In the genomic region with DNA sequence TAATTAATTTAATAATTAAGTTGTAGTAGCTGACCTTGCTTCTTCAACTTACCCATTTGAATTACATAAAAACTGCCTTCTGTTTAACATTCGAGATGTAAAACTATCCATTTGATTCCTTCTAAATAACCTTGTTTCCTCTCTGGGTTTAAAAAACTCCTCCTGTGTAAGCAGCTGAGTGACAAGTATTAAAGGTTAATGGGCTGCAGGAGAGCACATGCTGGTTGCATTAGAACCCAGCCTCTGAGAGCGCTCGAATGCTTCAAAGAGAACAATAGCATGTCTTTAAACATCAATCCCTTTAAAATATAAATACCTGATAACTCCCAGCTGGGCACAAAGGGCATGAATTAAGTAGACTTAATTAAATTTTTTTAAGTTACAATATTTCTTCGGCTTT, we compare ENCODE assay signal across 17 cellular contexts.
DNase-seq lines count a peak whose midpoint lies in the region; ATAC-seq, FAIRE-seq and TF ChIP-seq lines count a peak whose summit lies in the region.
"Had no signal": no experiment of that assay in that cellular context is flagged by ENCODE, and none has a peak within 500 bp of the region (broad histone marks: within the 10 kb centered on the region; RNA-seq: fewer than 3 reads in every experiment).

No MANE protein-coding gene starts in this region.

- H2BK5ac ChIP-seq in H1 (ENCODE audit: low read depth, low read length), result no peak overlapping the region

- TF ChIP-seq CTCF in H1 (IDR thresholded peaks at IDR 0.05; ENCODE audit: control extremely low read depth in 1 of 3, insufficient read depth in 1 of 3, low read depth in 1 of 3, low read length in 3 of 3) (no peak), nephron progenitor cell (IDR thresholded peaks at IDR 0.05) (no peak)

- H3K9me3 ChIP-seq in H1 (ENCODE audit: insufficient read depth in 2 of 2, low read depth in 1 of 2, low read length in 1 of 2), result no peaks in the 10 kb centered on the region

- peaks cover 41% of the 10 kb centered on the region for H3K4me1 Mint-ChIP-seq in nephron progenitor cell
- no peaks in the 10 kb centered on the region for H3K4me1 Mint-ChIP-seq in activated CD4-positive, alpha-beta T cell treated with anti-CD3 and anti-CD28 coated beads for 36 hours
- H3K4me1 Mint-ChIP-seq: B cell had no signal

- no peak overlapping the region for H2AK5ac ChIP-seq in H1 (ENCODE audit: low read depth, low read length)

- peak; percentile 69; the same call in 1 of the 2 replicates for TF ChIP-seq EP300 in Ishikawa (IDR thresholded peaks at IDR 0.05; ENCODE audit: borderline replicate concordance)
- TF ChIP-seq EP300 in H1 (IDR thresholded peaks at IDR 0.05; ENCODE audit: borderline replicate concordance in 1 of 2, low read depth in 2 of 2, low read length in 2 of 2), result no peak

- TF ChIP-seq POLR2A in H1 (IDR thresholded peaks at IDR 0.05; ENCODE audit: control extremely low read depth in 1 of 2, low read depth in 2 of 2, low read length in 2 of 2), result no peak

- no peak overlapping the region for H3K18ac ChIP-seq in H1 (ENCODE audit: extremely low read depth, low read length)

- intact Hi-C loops in activated CD4-positive, alpha-beta T cell treated with anti-CD3 and anti-CD28 coated beads for 36 hours (cut with DNase I, micrococcal nuclease), result no loop called here
- intact Hi-C loops in left ventricle myocardium superior (cut with micrococcal nuclease), result no loop called here

- H3K27ac Mint-ChIP-seq in nephron progenitor cell, result peak overlapping the region; percentile 81
- no peak overlapping the region for H3K27ac Mint-ChIP-seq in activated CD4-positive, alpha-beta T cell treated with anti-CD3 and anti-CD28 coated beads for 36 hours
- H3K27ac Mint-ChIP-seq: B cell; CD4-positive, alpha-beta T cell had no signal

- no peak overlapping the region for H4K91ac ChIP-seq in H1 (replicated peaks; ENCODE audit: insufficient read length, low read length)

- no peaks in the 10 kb centered on the region for H3K27me3 Mint-ChIP-seq in nephron progenitor cell (ENCODE audit: low read depth, poor library complexity)
- H3K27me3 Mint-ChIP-seq in activated CD4-positive, alpha-beta T cell treated with anti-CD3 and anti-CD28 coated beads for 36 hours, result no peaks in the 10 kb centered on the region
- H3K27me3 Mint-ChIP-seq: CD4-positive, alpha-beta T cell had no signal

- H4K8ac ChIP-seq in H1 (ENCODE audit: extremely low read depth, insufficient read depth, low read length), result no peak overlapping the region

- H3K9me3 Mint-ChIP-seq in nephron progenitor cell, result no peaks in the 10 kb centered on the region
- no peaks in the 10 kb centered on the region for H3K9me3 Mint-ChIP-seq in activated CD4-positive, alpha-beta T cell treated with anti-CD3 and anti-CD28 coated beads for 36 hours (ENCODE audit: low read depth)
- H3K9me3 Mint-ChIP-seq: CD4-positive, alpha-beta T cell had no signal

- no peak overlapping the region for H2BK12ac ChIP-seq in H1 (ENCODE audit: low read depth, low read length)

- H3K36me3 ChIP-seq in H1 (ENCODE audit: control insufficient read depth in 2 of 4, insufficient read depth in 4 of 4, low read length in 3 of 4), result no peaks in the 10 kb centered on the region

- H3K4me1 ChIP-seq in H1 (replicated peaks in 1 of 4; ENCODE audit: control insufficient read depth in 3 of 4, insufficient read depth in 4 of 4, low read length in 3 of 4), result peaks cover 0 to 3% (median 0%) of the 10 kb centered on the region in 4 experiments; a peak in 1 of 7 replicates

- H3K36me3 Mint-ChIP-seq in nephron progenitor cell (ENCODE audit: low read depth), result no peaks in the 10 kb centered on the region
- no peaks in the 10 kb centered on the region for H3K36me3 Mint-ChIP-seq in activated CD4-positive, alpha-beta T cell treated with anti-CD3 and anti-CD28 coated beads for 36 hours (ENCODE audit: low read depth)

- no peak overlapping the region for H3K4me2 ChIP-seq in H1 (ENCODE audit: insufficient read depth in 1 of 2, low read depth in 2 of 2, low read length in 2 of 2)

- H3K79me2 ChIP-seq in H1 (ENCODE audit: control insufficient read depth in 1 of 2, insufficient read depth in 2 of 2, low read length in 2 of 2), result no peaks in the 10 kb centered on the region

- no peaks in the 10 kb centered on the region for H3K23me2 ChIP-seq in H1 (ENCODE audit: low read depth, low read length)

- H3K27ac ChIP-seq in H1 (ENCODE audit: low read depth, low read length), result no peak overlapping the region
- H3K27ac ChIP-seq: HL-60 had no signal

- H2BK120ac ChIP-seq in H1 (replicated peaks; ENCODE audit: low read depth, low read length), result no peak overlapping the region

- POLR2A ChIA-PET in H1 (lab: Charles Lee; ENCODE audit: partially characterized antibody), result interaction anchor here (1.3 kb wide), 1 partner anchor 643 kb away, joined by 3 read pairs; a partner anchor contains a TSS
- POLR2A ChIA-PET in activated CD4-positive, alpha-beta T cell treated with anti-CD3 and anti-CD28 coated beads for 36 hours (lab: Charles Lee), result no interaction called here

- WGBS in H1 (ENCODE audit: extremely low coverage in 1 of 2, insufficient coverage in 1 of 2, insufficient read length in 1 of 2, insufficient replicate concordance in 2 of 2, low coverage in 1 of 2, low lambda C conversion rate in 2 of 2, missing lambda C conversion rate in 1 of 2), 2 experiments, result 45% methylated on average over 4 of the region's 4 CpGs; no CpG with 5 or more reads in 1 of the 2 experiments

- H2BK15ac ChIP-seq in H1 (ENCODE audit: low read length), result no peak overlapping the region

- peak overlapping the region; percentile 68 for H3K4me3 Mint-ChIP-seq in nephron progenitor cell
- no peak overlapping the region for H3K4me3 Mint-ChIP-seq in activated CD4-positive, alpha-beta T cell treated with anti-CD3 and anti-CD28 coated beads for 36 hours
- H3K4me3 Mint-ChIP-seq: B cell; CD4-positive, alpha-beta T cell had no signal

- no peak overlapping the region for H3K56ac ChIP-seq in H1 (replicated peaks; ENCODE audit: insufficient read length, low read depth, low read length)

- DNase-seq in ELF-1 (ENCODE audit: low read depth, low spot score) (peak; percentile 4), H1 (ENCODE audit: low read depth in 1 of 2, low spot score in 2 of 2) (no peak), nephron progenitor cell (peak; percentile 5), NCI-H1436 (lab: John Stamatoyannopoulos, UW) (no peak), HK-2 (ENCODE audit: unreplicated experiment) (no peak), left ventricle myocardium superior (no peak)
- DNase-seq in activated CD4-positive, alpha-beta T cell treated with anti-CD3 and anti-CD28 coated beads for 36 hours, result no peak
- DNase-seq: C1 segment of cervical spinal cord; Calu3; CD4-positive, alpha-beta T cell; DMS 273 treated with DMSO at 0.1 percent for 48 hours had no signal

- CTCF ChIA-PET in H1 (lab: Charles Lee; ENCODE audit: partially characterized antibody), result interaction anchor here (0.6 kb wide), 2 partner anchors 265 to 608 kb away, joined by 3 read pairs; no protein-coding TSS in a partner anchor
- CTCF ChIA-PET in activated CD4-positive, alpha-beta T cell treated with anti-CD3 and anti-CD28 coated beads for 36 hours (lab: Charles Lee), result no interaction called here

- no peak for ATAC-seq in activated CD4-positive, alpha-beta T cell treated with anti-CD3 and anti-CD28 coated beads for 36 hours
- ATAC-seq in left ventricle myocardium superior, result no peak
- ATAC-seq: HCT116 had no signal

- TF ChIP-seq RAD21 in Ishikawa (IDR thresholded peaks at IDR 0.05; ENCODE audit: low read depth), result no peak
- no peak for TF ChIP-seq RAD21 in H1 (IDR thresholded peaks at IDR 0.05 in 1 of 2, conservative IDR thresholded peaks at IDR 0.05 in 1 of 2; ENCODE audit: low read depth in 2 of 2, low read length in 2 of 2)

- no peak overlapping the region for H2BK20ac ChIP-seq in H1 (ENCODE audit: low read length)

- H4K5ac ChIP-seq in H1 (ENCODE audit: insufficient read length, low read depth, low read length), result no peak overlapping the region

- no peaks in the 10 kb centered on the region for H4K20me1 ChIP-seq in H1 (replicated peaks in 1 of 2; ENCODE audit: control insufficient read depth in 1 of 2, insufficient read depth in 2 of 2, low read length in 2 of 2)

- no peak overlapping the region for H3K4ac ChIP-seq in H1 (replicated peaks; ENCODE audit: insufficient read length, low read depth, low read length)

- H3K23ac ChIP-seq in H1 (ENCODE audit: insufficient read length), result no peak overlapping the region

- no peaks in the 10 kb centered on the region for H3K27me3 ChIP-seq in H1 (replicated peaks in 1 of 4; ENCODE audit: control insufficient read depth in 3 of 4, extremely low read depth in 1 of 4, insufficient read depth in 3 of 4, low read length in 3 of 4)

- peak; percentile 62 for FAIRE-seq in H1 (lab: Jason Lieb, UNC)
- FAIRE-seq: G401.6, GM12891 had no signal

- H3K14ac ChIP-seq in H1 (ENCODE audit: insufficient read length), result no peak overlapping the region

- no peak overlapping the region for H2AFZ ChIP-seq in H1 (ENCODE audit: low read length)

- H3K4me3 ChIP-seq in H1 (ENCODE audit: extremely low read depth in 1 of 4, insufficient read depth in 2 of 4, low read depth in 3 of 4, low read length in 4 of 4), result no peak overlapping the region

- H3K79me1 ChIP-seq in H1 (ENCODE audit: low read depth, low read length), result no peaks in the 10 kb centered on the region

- no peak overlapping the region for H3K9ac ChIP-seq in H1 (replicated peaks in 1 of 4; ENCODE audit: extremely low read depth in 1 of 4, low read depth in 3 of 4, low read length in 3 of 4)

TF ChIP-seq in Ishikawa, 13 proteins besides CTCF, POLR2A, EP300 and RAD21:
- TF ChIP-seq, protein P1, sequence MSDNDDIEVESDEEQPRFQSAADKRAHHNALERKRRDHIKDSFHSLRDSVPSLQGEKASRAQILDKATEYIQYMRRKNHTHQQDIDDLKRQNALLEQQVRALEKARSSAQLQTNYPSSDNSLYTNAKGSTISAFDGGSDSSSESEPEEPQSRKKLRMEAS (IDR thresholded peaks at IDR 0.05), result peak; percentile 58; the same call in 1 of the 2 replicates
- TF ChIP-seq FOXM1 (IDR thresholded peaks at IDR 0.05; ENCODE audit: borderline replicate concordance, low read depth) (peak; percentile 65), TEAD4 (IDR thresholded peaks at IDR 0.05) (peak; percentile 36; the same call in 1 of the 2 replicates), EGR1 (IDR thresholded peaks at IDR 0.05) (no peak)

TF ChIP-seq in H1, 55 proteins besides CTCF, POLR2A, EP300 and RAD21:
- TF ChIP-seq NANOG (IDR thresholded peaks at IDR 0.05; ENCODE audit: insufficient read depth, low read depth, low read length, poor library complexity, severe bottlenecking), result peak; percentile 80
- no peak for TF ChIP-seq EZH2 (IDR thresholded peaks at IDR 0.05; ENCODE audit: low read depth, low read length, severe bottlenecking)

Comparison
In these comparisons a context has a peak if more than half of its experiments do, and no peak if none do; other contexts are left out.
1. DNase-seq: peak in ELF-1 (single experiment) and nephron progenitor cell (single experiment); none in H1 (0 of 2), NCI-H1436 (single experiment), activated CD4-positive, alpha-beta T cell treated with anti-CD3 and anti-CD28 coated beads for 36 hours (single experiment), HK-2 (single experiment) and left ventricle myocardium superior (single experiment).